Comparison of ENCODE assay signal across 24 cellular contexts in the genomic region with DNA sequence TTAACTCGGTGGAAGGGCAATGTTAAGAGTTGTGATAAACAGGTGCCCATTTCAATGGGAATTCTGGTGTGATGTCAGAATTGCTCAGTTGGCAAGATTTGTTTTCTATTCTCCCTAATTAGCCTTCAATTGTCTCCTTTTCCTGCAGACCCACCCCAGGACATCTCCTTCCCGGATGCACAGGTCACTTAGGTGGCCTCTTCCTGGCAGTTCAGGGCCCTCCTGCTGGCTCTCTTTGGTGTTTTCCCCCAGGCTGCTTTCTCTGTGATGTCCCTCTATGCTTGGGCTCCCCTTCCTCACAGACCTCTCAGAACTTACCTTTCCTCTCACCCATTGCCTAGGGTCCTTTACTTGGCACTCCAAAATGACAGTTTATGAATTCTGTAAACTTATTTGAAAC.
"Had no signal": no experiment of that assay in that cellular context is flagged by ENCODE, and none has a peak within 500 bp of the region (broad histone marks: within the 10 kb centered on the region; RNA-seq: fewer than 3 reads in every experiment).

No MANE protein-coding gene starts in this region.

- H3K4me3 ChIP-seq: esophagus squamous epithelium, gastroesophageal sphincter, left ventricle myocardium inferior, lung, mucosa of descending colon, ovary, right atrium auricular region, sigmoid colon, skin epidermis, stomach had no signal

- H3K36me3 Mint-ChIP-seq: naive thymus-derived CD8-positive, alpha-beta T cell; type B pancreatic cell had no signal

- H3K4me3 Mint-ChIP-seq: naive thymus-derived CD8-positive, alpha-beta T cell; neural crest cell; type B pancreatic cell had no signal

- H3K27ac Mint-ChIP-seq: type B pancreatic cell had no signal

- H3K9me3 Mint-ChIP-seq: naive thymus-derived CD8-positive, alpha-beta T cell had no signal

- H3K27me3 Mint-ChIP-seq: type B pancreatic cell had no signal

- ATAC-seq: gastroesophageal sphincter; left cardiac atrium; mucosa of descending colon; naive thymus-derived CD8-positive, alpha-beta T cell had no signal

- H3K27me3 ChIP-seq: esophagus squamous epithelium, ovary, right atrium auricular region, sigmoid colon, stomach had no signal

- H3K9me3 ChIP-seq: esophagus squamous epithelium, gastroesophageal sphincter, left ventricle myocardium inferior, mucosa of descending colon, ovary, right atrium auricular region, sigmoid colon, stomach had no signal

- H3K36me3 ChIP-seq: esophagus squamous epithelium, gastroesophageal sphincter, left ventricle myocardium inferior, ovary, right atrium auricular region, sigmoid colon, stomach had no signal

- H3K4me1 ChIP-seq: esophagus squamous epithelium, gastroesophageal sphincter, left ventricle myocardium inferior, right atrium auricular region, sigmoid colon, stomach had no signal

- DNase-seq: cortex of kidney; effector memory CD4-positive, alpha-beta T cell; esophagus squamous epithelium; foreskin fibroblast; glutamatergic neuron; kidney; left cardiac atrium; left ventricle myocardium inferior; mucosa of descending colon; naive thymus-derived CD8-positive, alpha-beta T cell; nucleus accumbens; ovary; sigmoid colon; stimulated activated CD4-positive, alpha-beta T cell treated with anti-CD3 and anti-CD28 coated beads, Interleukin-2, amount 100 ng/mL, for 24 hours; stimulated activated naive CD4-positive, alpha-beta T cell; stomach; substantia nigra had no signal

- H3K27ac ChIP-seq: epithelial cell of prostate, esophagus squamous epithelium, gastroesophageal sphincter, left ventricle myocardium inferior, ovary, right atrium auricular region, sigmoid colon, skin epidermis, stomach had no signal
